Comparison of ENCODE assay signal across 11 cellular contexts in genomic region chr2:134136702-134137101, GRCh38.
DNase-seq lines count a peak whose midpoint lies in the region; ATAC-seq and TF ChIP-seq lines count a peak whose summit lies in the region.
"Had no signal": no experiment of that assay in that cellular context is flagged by ENCODE, and none has a peak within 500 bp of the region (broad histone marks: within the 10 kb centered on the region; RNA-seq: fewer than 3 reads in every experiment).

No MANE protein-coding gene starts in this region.

- H3K36me3 Mint-ChIP-seq in CD4-positive, CD25-positive, alpha-beta regulatory T cell: peaks cover 9% of the 10 kb centered on the region

- H3K27me3 ChIP-seq in CD4-positive, CD25-positive, alpha-beta regulatory T cell (ENCODE audit: control insufficient read depth, insufficient read depth, low read length): no peaks in the 10 kb centered on the region
- H3K27me3 ChIP-seq in KMS-11 (ENCODE audit: insufficient read depth, low read depth) (no peaks in the 10 kb centered on the region), duodenal mucosa (ENCODE audit: control insufficient read depth in 1 of 2, insufficient read depth in 2 of 2, low read length in 2 of 2) (no peaks in the 10 kb centered on the region), osteoblast (ENCODE audit: insufficient read depth, low read length) (no peaks in the 10 kb centered on the region)

- H3K4me1 Mint-ChIP-seq in CD4-positive, CD25-positive, alpha-beta regulatory T cell: peaks cover 28 to 80% (median 70%) of the 10 kb centered on the region in 4 donors

- TF ChIP-seq CTCF in KMS-11 (conservative IDR thresholded peaks at IDR 0.05; ENCODE audit: low read depth, low read length) (no peak), osteoblast (IDR thresholded peaks at IDR 0.05; ENCODE audit: extremely low read depth, low read depth, low read length) (no peak)

- H3K36me3 ChIP-seq in CD4-positive, CD25-positive, alpha-beta regulatory T cell (ENCODE audit: control insufficient read depth, insufficient read depth, low read length): peaks cover 13% of the 10 kb centered on the region
- H3K36me3 ChIP-seq in KMS-11 (ENCODE audit: insufficient read depth) (no peaks in the 10 kb centered on the region), duodenal mucosa (ENCODE audit: control insufficient read depth in 1 of 2, insufficient read depth in 2 of 2, low read length in 2 of 2) (peaks cover 0 to 4% of the 10 kb centered on the region in 2 donors), osteoblast (ENCODE audit: insufficient read depth, low read length) (no peaks in the 10 kb centered on the region)

- H3K4me3 Mint-ChIP-seq in CD4-positive, CD25-positive, alpha-beta regulatory T cell: peak overlapping the region; percentile 27 to 68 (median 58)

- H3K27me3 Mint-ChIP-seq in CD4-positive, CD25-positive, alpha-beta regulatory T cell: no peaks in the 10 kb centered on the region

- no peaks in the 10 kb centered on the region for H3K9me3 ChIP-seq in CD4-positive, CD25-positive, alpha-beta regulatory T cell (ENCODE audit: control insufficient read depth in 2 of 2, low read length in 2 of 2)
- H3K9me3 ChIP-seq in duodenal mucosa (ENCODE audit: control insufficient read depth in 1 of 2, low read length in 2 of 2): no peaks in the 10 kb centered on the region
- no peaks in the 10 kb centered on the region for H3K9me3 ChIP-seq in osteoblast (ENCODE audit: low read depth, low read length)

- no peak for DNase-seq in CD4-positive, CD25-positive, alpha-beta regulatory T cell
- DNase-seq in osteoblast (ENCODE audit: insufficient read length, low spot score, missing footprints) (no peak), NCI-H524 treated with DMSO at 0.1 percent for 48 hours (lab: John Stamatoyannopoulos, UW) (no peak), GM19240 (ENCODE audit: insufficient read length, low spot score) (no peak)
- DNase-seq: activated CD8-positive, alpha-beta memory T cell treated with anti-CD3 and anti-CD28 coated beads, Interleukin-2, amount 50 U/mL, for 48 hours; DND-41; NCI-H187 had no signal

- H4K20me1 ChIP-seq in KMS-11 (ENCODE audit: insufficient read depth) (no peaks in the 10 kb centered on the region), osteoblast (ENCODE audit: insufficient read depth, low read length) (no peaks in the 10 kb centered on the region)

- no peak for ATAC-seq in CD4-positive, CD25-positive, alpha-beta regulatory T cell (ENCODE audit: low read depth in 2 of 2)
- ATAC-seq in HG03097 (IDR thresholded peaks at IDR 0.05; ENCODE audit: low FRiP score, unreplicated experiment): no peak
- no peak for ATAC-seq in HG02885 (IDR thresholded peaks at IDR 0.05; ENCODE audit: poor library complexity, unreplicated experiment)

- H2AFZ ChIP-seq in KMS-11 (ENCODE audit: low read depth) (no peak overlapping the region), osteoblast (ENCODE audit: low read length) (no peak overlapping the region)

- H3K27ac ChIP-seq in CD4-positive, CD25-positive, alpha-beta regulatory T cell (ENCODE audit: insufficient read depth, low read length, poor library complexity, severe bottlenecking): no peak overlapping the region
- no peak overlapping the region for H3K27ac ChIP-seq in KMS-11
- H3K27ac ChIP-seq in duodenal mucosa (ENCODE audit: low read depth, low read length): peak overlapping the region; percentile 53
- H3K27ac ChIP-seq in osteoblast (ENCODE audit: low read depth, low read length): peak overlapping the region; percentile 80

- H3K27ac Mint-ChIP-seq in CD4-positive, CD25-positive, alpha-beta regulatory T cell: peak overlapping the region in 1 of 3 donors; percentile 82

- H3K4me1 ChIP-seq in CD4-positive, CD25-positive, alpha-beta regulatory T cell (ENCODE audit: control insufficient read depth, insufficient read depth, low read length, poor library complexity, severe bottlenecking): peaks cover 13% of the 10 kb centered on the region
- H3K4me1 ChIP-seq in KMS-11 (ENCODE audit: low read depth, poor library complexity, severe bottlenecking) (peaks cover 82% of the 10 kb centered on the region), duodenal mucosa (ENCODE audit: control insufficient read depth in 1 of 2, insufficient read depth in 2 of 2, low read length in 2 of 2) (peaks cover 81 to 82% of the 10 kb centered on the region in 2 donors), osteoblast (ENCODE audit: insufficient read depth, low read length) (peaks cover 25% of the 10 kb centered on the region)

- H3K9ac ChIP-seq in KMS-11: no peak overlapping the region
- peak overlapping the region in 1 of 2 donors; percentile 41 for H3K9ac ChIP-seq in duodenal mucosa (ENCODE audit: low read depth in 1 of 2, low read length in 2 of 2)

- peaks cover 0 to 1% (median 0%) of the 10 kb centered on the region in 7 donors for H3K9me3 Mint-ChIP-seq in CD4-positive, CD25-positive, alpha-beta regulatory T cell

- H3K4me2 ChIP-seq in KMS-11 (peak overlapping the region; percentile 27; the same call in 1 of the 2 replicates), osteoblast (ENCODE audit: insufficient read depth, low read length) (peak overlapping the region; percentile 84)

- no peak overlapping the region for H3K4me3 ChIP-seq in CD4-positive, CD25-positive, alpha-beta regulatory T cell (ENCODE audit: low read depth, low read length)
- H3K4me3 ChIP-seq in KMS-11 (IDR thresholded peaks at IDR 0.05; ENCODE audit: insufficient read depth, low read depth, low read length): no peak overlapping the region
- peak overlapping the region; percentile 55 to 64 for H3K4me3 ChIP-seq in duodenal mucosa (ENCODE audit: low read depth in 1 of 2, low read length in 2 of 2)
- H3K4me3 ChIP-seq in osteoblast (ENCODE audit: insufficient read depth, low read length): peak overlapping the region; percentile 61

- H3K79me2 ChIP-seq in KMS-11 (ENCODE audit: insufficient read depth, low read depth) (peaks cover 90% of the 10 kb centered on the region), osteoblast (ENCODE audit: insufficient read depth, low read length) (peaks cover 52% of the 10 kb centered on the region)

Comparison
In these comparisons a context has a peak if more than half of its experiments do, and no peak if none do; other contexts are left out.
1. H3K27ac ChIP-seq: peak in duodenal mucosa (single experiment) and osteoblast (single experiment); none in CD4-positive, CD25-positive, alpha-beta regulatory T cell (single experiment) and KMS-11 (single experiment).
2. H3K4me3 ChIP-seq: peak in duodenal mucosa (2 of 2) and osteoblast (single experiment); none in CD4-positive, CD25-positive, alpha-beta regulatory T cell (single experiment) and KMS-11 (single experiment).